ENCODE assay signal across 9 cellular contexts in genomic region chrX:25012793-25013592, GRCh38. TPM values are rescaled to one million over a fixed set of nuclear protein-coding genes. Genes with fewer than 3 reads are reported as not detected.
DNase-seq lines count a peak whose midpoint lies in the region; ATAC-seq and TF ChIP-seq lines count a peak whose summit lies in the region.
"Had no signal": no experiment of that assay in that cellular context is flagged by ENCODE, and none has a peak within 500 bp of the region (broad histone marks: within the 10 kb centered on the region; RNA-seq: fewer than 3 reads in every experiment).

No MANE protein-coding gene starts in this region.

- no peak overlapping the region for H3K27ac ChIP-seq in CD4-positive, alpha-beta memory T cell (ENCODE audit: low read depth, low read length)
- no peak overlapping the region for H3K27ac ChIP-seq in osteoblast (ENCODE audit: low read depth, low read length)

- H3K36me3 ChIP-seq in CD4-positive, alpha-beta memory T cell (ENCODE audit: insufficient read depth, low read length), result no peaks in the 10 kb centered on the region
- H3K36me3 ChIP-seq in BE2C (no peaks in the 10 kb centered on the region), osteoblast (ENCODE audit: insufficient read depth, low read length) (no peaks in the 10 kb centered on the region)

- CTCF ChIA-PET in CD4-positive, alpha-beta memory T cell (lab: Charles Lee; ENCODE audit: partially characterized antibody), result interaction anchor here (1.5 kb wide), 1 partner anchor 9 kb away, joined by 5 read pairs; no protein-coding TSS in a partner anchor

- H3K4me2 ChIP-seq in osteoblast (ENCODE audit: insufficient read depth, low read length), result no peak overlapping the region

- peaks cover 1 to 13% (median 6%) of the 10 kb centered on the region in 4 donors for H3K4me1 Mint-ChIP-seq in CD4-positive, alpha-beta memory T cell
- peaks cover 5% of the 10 kb centered on the region for H3K4me1 Mint-ChIP-seq in activated T-helper 2 cell treated with anti-CD3 and anti-CD28 coated beads, Interferon-gamma antibody, Interleukin-2, Interleukin-4, amounts not matched to agents 10 μg/mL and 5 μg/mL and 100 μg/mL, durations not matched to agents 14 hours and 24 hours and 36 hours (ENCODE audit: low read depth)
- H3K4me1 Mint-ChIP-seq in naive thymus-derived CD8-positive, alpha-beta T cell, result peaks cover 7 to 23% (median 15%) of the 10 kb centered on the region in 4 donors

- no peaks in the 10 kb centered on the region for H4K20me1 ChIP-seq in osteoblast (ENCODE audit: insufficient read depth, low read length)

- DNase-seq in CD4-positive, alpha-beta memory T cell, result no peak
- DNase-seq in activated T-helper 2 cell treated with anti-CD3 and anti-CD28 coated beads, Interferon-gamma antibody, Interleukin-2, Interleukin-4, amounts not matched to agents 10 μg/mL and 5 μg/mL and 100 μg/mL, durations not matched to agents 14 hours and 24 hours and 36 hours (ENCODE audit: low spot score), result no peak
- no peak for DNase-seq in naive thymus-derived CD8-positive, alpha-beta T cell
- DNase-seq in BE2C, result no peak
- DNase-seq in osteoblast (ENCODE audit: insufficient read length, low spot score, missing footprints), result no peak
- no peak for DNase-seq in activated CD8-positive, alpha-beta memory T cell treated with anti-CD3 and anti-CD28 coated beads, Interleukin-2, amount 50 U/mL, for 48 hours
- DNase-seq: stimulated activated CD8-positive, alpha-beta memory T cell treated with anti-CD3 and anti-CD28 coated beads, Interleukin-4, amount 100 ng/mL, for 48 hours had no signal

- peak overlapping the region; percentile 40 to 82 (median 62) for H3K4me3 Mint-ChIP-seq in CD4-positive, alpha-beta memory T cell
- H3K4me3 Mint-ChIP-seq in activated T-helper 2 cell treated with anti-CD3 and anti-CD28 coated beads, Interferon-gamma antibody, Interleukin-2, Interleukin-4, amounts not matched to agents 10 μg/mL and 5 μg/mL and 100 μg/mL, durations not matched to agents 14 hours and 24 hours and 36 hours (ENCODE audit: low read depth), result peak overlapping the region; percentile 74
- H3K4me3 Mint-ChIP-seq in naive thymus-derived CD8-positive, alpha-beta T cell, result peak overlapping the region in 9 of 10 donors; percentile 26 to 90 (median 64)

- H3K27me3 ChIP-seq in CD4-positive, alpha-beta memory T cell (ENCODE audit: insufficient read depth, low read length), result peaks cover 15% of the 10 kb centered on the region
- H3K27me3 ChIP-seq in BE2C, result peaks cover 78% of the 10 kb centered on the region
- H3K27me3 ChIP-seq in osteoblast (ENCODE audit: insufficient read depth, low read length), result peaks cover 82% of the 10 kb centered on the region

- no peaks in the 10 kb centered on the region for H3K36me3 Mint-ChIP-seq in CD4-positive, alpha-beta memory T cell
- no peaks in the 10 kb centered on the region for H3K36me3 Mint-ChIP-seq in activated T-helper 2 cell treated with anti-CD3 and anti-CD28 coated beads, Interferon-gamma antibody, Interleukin-2, Interleukin-4, amounts not matched to agents 10 μg/mL and 5 μg/mL and 100 μg/mL, durations not matched to agents 14 hours and 24 hours and 36 hours (ENCODE audit: low read depth)
- no peaks in the 10 kb centered on the region for H3K36me3 Mint-ChIP-seq in naive thymus-derived CD8-positive, alpha-beta T cell

- no peaks in the 10 kb centered on the region for H3K79me2 ChIP-seq in osteoblast (ENCODE audit: insufficient read depth, low read length)

- H3K9me3 ChIP-seq in CD4-positive, alpha-beta memory T cell (ENCODE audit: control insufficient read depth in 1 of 2, low read length in 2 of 2), result no peaks in the 10 kb centered on the region
- H3K9me3 ChIP-seq in BE2C (no peaks in the 10 kb centered on the region; the same call in 1 of the 2 replicates), osteoblast (ENCODE audit: low read depth, low read length) (no peaks in the 10 kb centered on the region)

- peaks cover 9% of the 10 kb centered on the region for H3K4me1 ChIP-seq in CD4-positive, alpha-beta memory T cell (ENCODE audit: insufficient read depth, low read length)
- H3K4me1 ChIP-seq in BE2C, result no peaks in the 10 kb centered on the region
- no peaks in the 10 kb centered on the region for H3K4me1 ChIP-seq in osteoblast (ENCODE audit: insufficient read depth, low read length)

- intact Hi-C loops in CD4-positive, alpha-beta memory T cell (cut with micrococcal nuclease), result no loop called here
- intact Hi-C loops in activated T-helper 2 cell treated with anti-CD3 and anti-CD28 coated beads, Interferon-gamma antibody, Interleukin-2, Interleukin-4, amounts not matched to agents 10 μg/mL and 5 μg/mL and 100 μg/mL, durations not matched to agents 14 hours and 24 hours and 36 hours (cut with micrococcal nuclease), result no loop called here

- no peak overlapping the region for H3K4me3 ChIP-seq in CD4-positive, alpha-beta memory T cell (ENCODE audit: low read length in 2 of 2)
- no peak overlapping the region for H3K4me3 ChIP-seq in BE2C (ENCODE audit: low read depth, low read length)
- H3K4me3 ChIP-seq in osteoblast (ENCODE audit: insufficient read depth, low read length), result no peak overlapping the region

- H2AFZ ChIP-seq in osteoblast (ENCODE audit: low read length), result no peak overlapping the region

- POLR2A ChIA-PET in CD4-positive, alpha-beta memory T cell (lab: Charles Lee; ENCODE audit: partially characterized antibody), result no interaction called here
- POLR2A ChIA-PET in naive thymus-derived CD8-positive, alpha-beta T cell (lab: Charles Lee), result no interaction called here

- H3K27me3 Mint-ChIP-seq in CD4-positive, alpha-beta memory T cell, result peaks cover 21 to 26% of the 10 kb centered on the region in 2 donors
- H3K27me3 Mint-ChIP-seq in activated T-helper 2 cell treated with anti-CD3 and anti-CD28 coated beads, Interferon-gamma antibody, Interleukin-2, Interleukin-4, amounts not matched to agents 10 μg/mL and 5 μg/mL and 100 μg/mL, durations not matched to agents 14 hours and 24 hours and 36 hours (ENCODE audit: low read depth), result peaks cover 67% of the 10 kb centered on the region
- peaks cover 7 to 60% (median 40%) of the 10 kb centered on the region in 5 donors for H3K27me3 Mint-ChIP-seq in naive thymus-derived CD8-positive, alpha-beta T cell

- no peak overlapping the region for H3K27ac Mint-ChIP-seq in CD4-positive, alpha-beta memory T cell
- H3K27ac Mint-ChIP-seq in activated T-helper 2 cell treated with anti-CD3 and anti-CD28 coated beads, Interferon-gamma antibody, Interleukin-2, Interleukin-4, amounts not matched to agents 10 μg/mL and 5 μg/mL and 100 μg/mL, durations not matched to agents 14 hours and 24 hours and 36 hours, result no peak overlapping the region
- no peak overlapping the region for H3K27ac Mint-ChIP-seq in naive thymus-derived CD8-positive, alpha-beta T cell

- peak; percentile 12 for ATAC-seq in HG02642 (IDR thresholded peaks at IDR 0.05; ENCODE audit: poor library complexity, unreplicated experiment)
- no peak for ATAC-seq in naive thymus-derived CD8-positive, alpha-beta T cell
- no peak for ATAC-seq in HG03097 (IDR thresholded peaks at IDR 0.05; ENCODE audit: low FRiP score, unreplicated experiment)

- H3K9me3 Mint-ChIP-seq in CD4-positive, alpha-beta memory T cell, result peaks cover 0 to 7% (median 0%) of the 10 kb centered on the region in 8 donors
- no peaks in the 10 kb centered on the region for H3K9me3 Mint-ChIP-seq in activated T-helper 2 cell treated with anti-CD3 and anti-CD28 coated beads, Interferon-gamma antibody, Interleukin-2, Interleukin-4, amounts not matched to agents 10 μg/mL and 5 μg/mL and 100 μg/mL, durations not matched to agents 14 hours and 24 hours and 36 hours
- H3K9me3 Mint-ChIP-seq in naive thymus-derived CD8-positive, alpha-beta T cell, result peaks cover 0 to 10% (median 0%) of the 10 kb centered on the region in 9 donors

- TF ChIP-seq CTCF in BE2C (IDR thresholded peaks at IDR 0.05; ENCODE audit: low read depth, low read length), result no peak
- no peak for TF ChIP-seq CTCF in osteoblast (IDR thresholded peaks at IDR 0.05; ENCODE audit: extremely low read depth, low read depth, low read length)

RNA-seq across cellular contexts. Expression of gene ARX, which starts 2.8 kb away (rescaled TPM):
- total RNA-seq in CD4-positive, alpha-beta memory T cell, result not detected
- polyA plus RNA-seq in CD4-positive, alpha-beta memory T cell, result not detected
- not detected in 2 replicates for total RNA-seq in activated T-helper 2 cell treated with anti-CD3 and anti-CD28 coated beads, Interferon-gamma antibody, Interleukin-2, Interleukin-4, amounts not matched to agents 10 μg/mL and 5 μg/mL and 100 μg/mL, durations not matched to agents 14 hours and 24 hours and 36 hours
- not detected for total RNA-seq in naive thymus-derived CD8-positive, alpha-beta T cell
- polyA plus RNA-seq in naive thymus-derived CD8-positive, alpha-beta T cell, result not detected
- not detected for polyA plus RNA-seq in BE2C (2012; ENCODE audit: insufficient read depth, insufficient read length, low read depth)
- total RNA-seq in osteoblast, result not detected in 2 replicates
